16 cellular contexts compared by ENCODE assay signal in genomic region chr20:61938839-61939690, GRCh38.
A peak's percentile ranks its signal among the peaks of the same experiment; 100 is the strongest.
DNase-seq lines count a peak whose midpoint lies in the region; ATAC-seq and TF ChIP-seq lines count a peak whose summit lies in the region.
"Had no signal": no experiment of that assay in that cellular context is flagged by ENCODE, and none has a peak within 500 bp of the region (broad histone marks: within the 10 kb centered on the region; RNA-seq: fewer than 3 reads in every experiment).

No MANE protein-coding gene starts in this region.

- H3K27ac Mint-ChIP-seq in WTC11 (no peak overlapping the region), glutamatergic neuron (ENCODE audit: unreplicated experiment) (no peak overlapping the region)
- H3K27ac Mint-ChIP-seq: CD4-positive, alpha-beta memory T cell had no signal

- H3K27ac ChIP-seq in right lobe of liver (no peak overlapping the region), suprapubic skin (no peak overlapping the region)

- intact Hi-C loops in right lobe of liver (cut with DNase I) = no loop called here

- H3K36me3 ChIP-seq in right lobe of liver (no peaks in the 10 kb centered on the region), suprapubic skin (no peaks in the 10 kb centered on the region)
- H3K36me3 ChIP-seq: BE2C, MG63 had no signal

- TF ChIP-seq POLR2A in right lobe of liver (IDR thresholded peaks at IDR 0.05) (no peak), suprapubic skin (IDR thresholded peaks at IDR 0.05) (no peak)

- no peak for ATAC-seq in WTC11
- ATAC-seq in right lobe of liver = no peak
- no peak for ATAC-seq in GM18868 (IDR thresholded peaks at IDR 0.05; ENCODE audit: unreplicated experiment)
- ATAC-seq: PC-3 had no signal

- H3K27me3 ChIP-seq in right lobe of liver (no peaks in the 10 kb centered on the region), suprapubic skin (peaks cover 25% of the 10 kb centered on the region)
- H3K27me3 ChIP-seq: BE2C, MG63 had no signal

- no peak for TF ChIP-seq EP300 in suprapubic skin (IDR thresholded peaks at IDR 0.05)

- H3K36me3 Mint-ChIP-seq in WTC11 (no peaks in the 10 kb centered on the region), glutamatergic neuron (ENCODE audit: unreplicated experiment) (no peaks in the 10 kb centered on the region)
- H3K36me3 Mint-ChIP-seq: CD4-positive, alpha-beta memory T cell had no signal

- POLR2A ChIA-PET in WTC11 (lab: Charles Lee) = no interaction called here

- H3K4me1 Mint-ChIP-seq in WTC11 (peaks cover 14% of the 10 kb centered on the region), glutamatergic neuron (ENCODE audit: low read depth, unreplicated experiment) (peaks cover 13% of the 10 kb centered on the region)

- no peak for TF ChIP-seq CTCF in WTC11 (IDR thresholded peaks at IDR 0.05)
- TF ChIP-seq CTCF in glutamatergic neuron (IDR thresholded peaks at IDR 0.05; ENCODE audit: partially characterized antibody, unreplicated experiment) = no peak
- TF ChIP-seq CTCF in right lobe of liver (IDR thresholded peaks at IDR 0.05) = no peak
- TF ChIP-seq CTCF in suprapubic skin (IDR thresholded peaks at IDR 0.05) = no peak

- no peak overlapping the region for H3K4me3 ChIP-seq in right lobe of liver
- H3K4me3 ChIP-seq in suprapubic skin = no peak overlapping the region
- H3K4me3 ChIP-seq: MG63 had no signal

- DNase-seq in WTC11 (ENCODE audit: low spot score) = peak; percentile 8
- peak; percentile 13 for DNase-seq in glutamatergic neuron
- DNase-seq in right lobe of liver = peak in 2 of 3 donors; percentile 33 to 35
- peak; percentile 44 to 78 for DNase-seq in suprapubic skin (ENCODE audit: low spot score in 2 of 2)
- no peak for DNase-seq in germinal center (ENCODE audit: low spot score)
- no peak for DNase-seq in stimulated activated CD4-positive, alpha-beta T cell treated with anti-CD3 and anti-CD28 coated beads, Interleukin-4, amount 100 ng/mL, for 4 hours
- DNase-seq: BE2C; CD4-positive, alpha-beta memory T cell; GF-D8; MG63; NCI-H1092 treated with DMSO at 0.1 percent for 48 hours; NCI-H187; NCI-H446 treated with DMSO at 0.1 percent for 48 hours; NCI-H748 treated with DMSO at 0.1 percent for 48 hours; PC-3 had no signal

- H3K9me3 ChIP-seq in right lobe of liver (no peaks in the 10 kb centered on the region), suprapubic skin (no peaks in the 10 kb centered on the region)
- H3K9me3 ChIP-seq: BE2C, MG63 had no signal

- H3K9me3 Mint-ChIP-seq in WTC11 (no peaks in the 10 kb centered on the region), glutamatergic neuron (ENCODE audit: unreplicated experiment) (peaks cover 11% of the 10 kb centered on the region)
- H3K9me3 Mint-ChIP-seq: CD4-positive, alpha-beta memory T cell had no signal

- WGBS in right lobe of liver (ENCODE audit: insufficient coverage, low coverage, low lambda C conversion rate, missing lambda C conversion rate) = 100% methylated on average over 2 of the region's 27 CpGs
- WGBS in suprapubic skin = 84% methylated on average over 23 of the region's 27 CpGs

- CTCF ChIA-PET in WTC11 (lab: Charles Lee) = no interaction called here

- no peaks in the 10 kb centered on the region for H3K4me1 ChIP-seq in right lobe of liver
- no peaks in the 10 kb centered on the region for H3K4me1 ChIP-seq in suprapubic skin
- H3K4me1 ChIP-seq: BE2C had no signal

- H3K27me3 Mint-ChIP-seq in WTC11 (ENCODE audit: low read depth) (no peaks in the 10 kb centered on the region), glutamatergic neuron (ENCODE audit: unreplicated experiment) (no peaks in the 10 kb centered on the region)

- H3K4me3 Mint-ChIP-seq in WTC11 (no peak overlapping the region), glutamatergic neuron (ENCODE audit: unreplicated experiment) (no peak overlapping the region)
- H3K4me3 Mint-ChIP-seq: CD4-positive, alpha-beta memory T cell had no signal

TF ChIP-seq in WTC11, 78 proteins besides CTCF, POLR2A, EP300 and RAD21:
- TF ChIP-seq CREM (CRISPR knock-in tag; IDR thresholded peaks at IDR 0.05) (no peak), IRF2 (CRISPR knock-in tag; IDR thresholded peaks at IDR 0.05; ENCODE audit: borderline replicate concordance, low read depth) (no peak)

Comparison
In these comparisons a context has a peak if more than half of its experiments do, and no peak if none do; other contexts are left out.
1. DNase-seq: peak in WTC11 (single experiment), glutamatergic neuron (single experiment), right lobe of liver (2 of 3) and suprapubic skin (2 of 2); none in germinal center (single experiment) and stimulated activated CD4-positive, alpha-beta T cell treated with anti-CD3 and anti-CD28 coated beads, Interleukin-4, amount 100 ng/mL, for 4 hours (0 of 2).